In the genomic region with DNA sequence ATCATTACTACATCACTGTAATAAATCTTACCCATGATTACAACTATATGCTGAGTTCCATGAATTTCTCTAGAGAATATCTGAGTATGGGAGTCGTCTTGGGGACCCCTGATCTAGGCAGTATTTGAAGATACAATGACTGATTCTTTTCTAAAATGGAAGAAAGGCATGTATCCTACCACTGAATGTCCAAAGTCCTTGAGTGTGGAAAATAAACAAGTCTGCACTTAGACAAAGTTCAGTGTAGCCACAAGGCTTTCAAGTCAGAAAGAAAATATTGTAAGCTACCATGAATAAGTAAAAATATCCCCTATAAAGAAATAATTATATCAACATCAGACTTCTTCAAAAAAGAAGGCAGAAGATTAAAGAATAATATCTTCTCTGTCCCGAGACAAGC, we compare ENCODE assay signal across 29 cellular contexts.
"Had no signal": no experiment of that assay in that cellular context is flagged by ENCODE, and none has a peak within 500 bp of the region (broad histone marks: within the 10 kb centered on the region; RNA-seq: fewer than 3 reads in every experiment).

No MANE protein-coding gene starts in this region.

- H3K27ac Mint-ChIP-seq: dendritic cell treated with granulocyte-macrophage colony-stimulating factor and Interleukin-4, amounts not matched to agents 40 ng/mL and 50 ng/mL, for 4 days; effector memory CD8-positive, alpha-beta T cell; endodermal cell had no signal

- H3K27ac ChIP-seq: colonic mucosa, coronary artery, dorsolateral prefrontal cortex, epithelial cell of prostate, esophagus muscularis mucosa, esophagus squamous epithelium, foreskin keratinocyte, gastrocnemius medialis, gastroesophageal sphincter, heart left ventricle, heart right ventricle had no signal

- H3K27me3 Mint-ChIP-seq: dendritic cell treated with granulocyte-macrophage colony-stimulating factor and Interleukin-4, amounts not matched to agents 40 ng/mL and 50 ng/mL, for 4 days; effector memory CD8-positive, alpha-beta T cell had no signal

- H3K4me3 Mint-ChIP-seq: dendritic cell treated with granulocyte-macrophage colony-stimulating factor and Interleukin-4, amounts not matched to agents 40 ng/mL and 50 ng/mL, for 4 days; effector memory CD8-positive, alpha-beta T cell; endodermal cell had no signal

- DNase-seq: colonic mucosa; cortex of kidney; dermis blood vessel endothelial cell; dorsolateral prefrontal cortex; effector CD4-positive, alpha-beta T cell; effector CD8-positive, alpha-beta T cell; effector memory CD4-positive, alpha-beta T cell; effector memory CD8-positive, alpha-beta T cell; endodermal cell; erythroblast; esophagus squamous epithelium; foreskin fibroblast; foreskin keratinocyte; foreskin melanocyte; gastrocnemius medialis; glutamatergic neuron; head of caudate nucleus; heart left ventricle; heart right ventricle had no signal

- ATAC-seq: effector memory CD8-positive, alpha-beta T cell; esophagus mucosa; foreskin keratinocyte; gastrocnemius medialis; gastroesophageal sphincter; heart left ventricle; heart right ventricle had no signal

- FAIRE-seq: colon, endometrium, endothelial cell of umbilical vein, frontal cortex had no signal

- H3K9me3 ChIP-seq: colonic mucosa had no signal

- H3K4me3 ChIP-seq: colonic mucosa, coronary artery, dorsolateral prefrontal cortex, esophagus muscularis mucosa, esophagus squamous epithelium, gastrocnemius medialis, gastroesophageal sphincter, heart left ventricle, heart right ventricle had no signal

- H3K4me1 ChIP-seq: colonic mucosa, esophagus muscularis mucosa, esophagus squamous epithelium, foreskin keratinocyte, gastrocnemius medialis, gastroesophageal sphincter, heart left ventricle, heart right ventricle had no signal

- H3K4me1 Mint-ChIP-seq: endodermal cell had no signal

- H3K36me3 ChIP-seq: colonic mucosa had no signal

- H3K27me3 ChIP-seq: colonic mucosa, esophagus muscularis mucosa, esophagus squamous epithelium, foreskin keratinocyte, gastrocnemius medialis, gastroesophageal sphincter, heart left ventricle, heart right ventricle had no signal
